In genomic region chr19:54029930-54030490, GRCh38 we compare ENCODE assay signal across 9 cellular contexts. TPM values are rescaled to one million over a fixed set of nuclear protein-coding genes. Genes with fewer than 3 reads are reported as not detected.
DNase-seq lines count a peak whose midpoint lies in the region; ATAC-seq, FAIRE-seq and TF ChIP-seq lines count a peak whose summit lies in the region.
"Had no signal": no experiment of that assay in that cellular context is flagged by ENCODE, and none has a peak within 500 bp of the region (broad histone marks: within the 10 kb centered on the region; RNA-seq: fewer than 3 reads in every experiment).

No MANE protein-coding gene starts in this region.

- TF ChIP-seq CTCF in hepatocyte (IDR thresholded peaks at IDR 0.05; ENCODE audit: poor library complexity): peak; percentile 60

- no peaks in the 10 kb centered on the region for H3K36me3 ChIP-seq in CD8-positive, alpha-beta memory T cell (ENCODE audit: insufficient read depth, low read length)
- H3K36me3 ChIP-seq in SJCRH30: no peaks in the 10 kb centered on the region
- no peaks in the 10 kb centered on the region for H3K36me3 ChIP-seq in hepatocyte (replicated peaks; ENCODE audit: insufficient read depth, low read depth)
- H3K36me3 ChIP-seq in small intestine (ENCODE audit: control insufficient read depth in 2 of 2, insufficient read depth in 2 of 2, low read length in 2 of 2): no peaks in the 10 kb centered on the region

- no peak for FAIRE-seq in small intestine (lab: Jason Lieb, UNC)

- H2AFZ ChIP-seq in hepatocyte: no peak overlapping the region

- no peaks in the 10 kb centered on the region for H3K9me3 ChIP-seq in CD8-positive, alpha-beta memory T cell (ENCODE audit: low read length)
- H3K9me3 ChIP-seq in SJCRH30 (replicated peaks) (no peaks in the 10 kb centered on the region), hepatocyte (ENCODE audit: low read depth) (no peaks in the 10 kb centered on the region), small intestine (ENCODE audit: control insufficient read depth, low read depth) (no peaks in the 10 kb centered on the region)

- no peak overlapping the region for H3K4me3 Mint-ChIP-seq in CD8-positive, alpha-beta memory T cell

- no peaks in the 10 kb centered on the region for H3K79me2 ChIP-seq in hepatocyte

- no peaks in the 10 kb centered on the region for H3K9me3 Mint-ChIP-seq in CD8-positive, alpha-beta memory T cell

- DNase-seq in CD8-positive, alpha-beta memory T cell: peak; percentile 10 to 60 (median 27)
- DNase-seq in HT1080 (ENCODE audit: low read depth): peak; percentile 74
- DNase-seq in SJCRH30: peak; percentile 50 to 81
- DNase-seq in activated naive CD8-positive, alpha-beta T cell treated with anti-CD3 and anti-CD28 coated beads, Interleukin-2, amount 50 U/mL, for 16 hours (ENCODE audit: low read depth, low spot score): peak; percentile 6
- peak; percentile 80 for DNase-seq in hepatocyte (ENCODE audit: low spot score)
- DNase-seq in small intestine: peak; percentile 58
- no peak for DNase-seq in GM19238 (ENCODE audit: insufficient read length, low spot score)

- H3K4me2 ChIP-seq in hepatocyte: no peak overlapping the region

- POLR2A ChIA-PET in CD8-positive, alpha-beta memory T cell (lab: Charles Lee): no interaction called here

- H3K36me3 Mint-ChIP-seq in CD8-positive, alpha-beta memory T cell: peaks cover 0 to 2% (median 0%) of the 10 kb centered on the region in 3 donors

- H3K4me3 ChIP-seq in CD8-positive, alpha-beta memory T cell (ENCODE audit: low read length): no peak overlapping the region
- H3K4me3 ChIP-seq in SJCRH30 (no peak overlapping the region), hepatocyte (no peak overlapping the region), small intestine (ENCODE audit: low read depth in 1 of 2, low read length in 2 of 2) (no peak overlapping the region)

- H4K20me1 ChIP-seq in hepatocyte (ENCODE audit: insufficient read depth, poor library complexity, severe bottlenecking): no peaks in the 10 kb centered on the region

- no peak overlapping the region for H3K27ac Mint-ChIP-seq in CD8-positive, alpha-beta memory T cell

- no peaks in the 10 kb centered on the region for H3K9me2 ChIP-seq in hepatocyte (replicated peaks; ENCODE audit: insufficient read depth)

- WGBS in hepatocyte (ENCODE audit: low lambda C conversion rate, missing lambda C conversion rate): 40% methylated on average over 9 of the region's 9 CpGs
- WGBS in small intestine, 3 donors: 17 to 36% (median 30%) methylated on average over 9 of the region's 9 CpGs

- H3K27ac ChIP-seq in CD8-positive, alpha-beta memory T cell (ENCODE audit: low read depth, low read length): no peak overlapping the region
- H3K27ac ChIP-seq in SJCRH30 (no peak overlapping the region), hepatocyte (no peak overlapping the region), small intestine (ENCODE audit: low read depth in 1 of 2, low read length in 1 of 2) (no peak overlapping the region)

- H3K27me3 ChIP-seq in CD8-positive, alpha-beta memory T cell (ENCODE audit: insufficient read depth, low read length, poor library complexity, severe bottlenecking): no peaks in the 10 kb centered on the region
- no peaks in the 10 kb centered on the region for H3K27me3 ChIP-seq in SJCRH30
- no peaks in the 10 kb centered on the region for H3K27me3 ChIP-seq in hepatocyte
- H3K27me3 ChIP-seq in small intestine (ENCODE audit: control insufficient read depth in 2 of 2, insufficient read depth in 2 of 2, low read length in 2 of 2): no peaks in the 10 kb centered on the region

- ATAC-seq in GM18867 (IDR thresholded peaks at IDR 0.05; ENCODE audit: unreplicated experiment): no peak

- H3K4me1 ChIP-seq in CD8-positive, alpha-beta memory T cell (ENCODE audit: insufficient read depth, low read length): no peaks in the 10 kb centered on the region
- H3K4me1 ChIP-seq in SJCRH30 (no peaks in the 10 kb centered on the region), hepatocyte (ENCODE audit: insufficient read depth) (no peaks in the 10 kb centered on the region), small intestine (ENCODE audit: control insufficient read depth in 2 of 2, insufficient read depth in 1 of 2, low read depth in 1 of 2, low read length in 1 of 2) (no peaks in the 10 kb centered on the region)

- CTCF ChIA-PET in CD8-positive, alpha-beta memory T cell (lab: Charles Lee): interaction anchor here (0.8 to 1.6 kb wide), 7 partner anchors 8 to 237 kb away, joined by 3 to 8 read pairs (median 4); no protein-coding TSS in a partner anchor

- H3K4me1 Mint-ChIP-seq in CD8-positive, alpha-beta memory T cell: peaks cover 0 to 5% (median 0%) of the 10 kb centered on the region in 3 donors

- H3K27me3 Mint-ChIP-seq in CD8-positive, alpha-beta memory T cell: peaks cover 12 to 33% of the 10 kb centered on the region in 2 donors

RNA-seq across cellular contexts. Expression of gene VSTM1, which starts 33.7 kb away (rescaled TPM):
- total RNA-seq in CD8-positive, alpha-beta memory T cell: not detected
- polyA plus RNA-seq in CD8-positive, alpha-beta memory T cell: not detected
- 0.74 and 0.84 TPM in 2 replicates for total RNA-seq in HT1080 (2014; rRNA removed; shearing (Covaris generic))
- polyA plus RNA-seq in HT1080 (2015; cell fraction: cytosol; rRNA removed): not detected in 2 replicates
- not detected in 2 replicates for polyA plus RNA-seq in HT1080 (2015; cell fraction: nucleus; rRNA removed)
- not detected in 2 replicates for total RNA-seq in SJCRH30 (2014; rRNA removed; shearing (Covaris generic))
- total RNA-seq in hepatocyte: not detected in 2 replicates
- polyA plus RNA-seq in hepatocyte (not detected in 2 replicates), small intestine (not detected)

RNA-seq across cellular contexts. Expression of gene CACNG6, which starts 38.6 kb away (rescaled TPM):
- not detected for total RNA-seq in CD8-positive, alpha-beta memory T cell
- polyA plus RNA-seq in CD8-positive, alpha-beta memory T cell: not detected
- total RNA-seq in HT1080 (2014; rRNA removed; shearing (Covaris generic)): 0.23 TPM in 1 of 2 replicates, not detected in the other
- polyA plus RNA-seq in HT1080 (2015; cell fraction: cytosol; rRNA removed): 0.36 and 0.87 TPM in 2 replicates
- polyA plus RNA-seq in HT1080 (2015; cell fraction: nucleus; rRNA removed): 0.41 and 1.1 TPM in 2 replicates
- total RNA-seq in SJCRH30 (2014; rRNA removed; shearing (Covaris generic)): 0.76 and 2.0 TPM in 2 replicates
- 0.23 and 0.32 TPM in 2 replicates for total RNA-seq in hepatocyte
- 0.35 TPM in 1 of 2 replicates, not detected in the other for polyA plus RNA-seq in hepatocyte
- under 1 TPM in 1 of 3 donors, not detected in 2; 0.06 TPM for polyA plus RNA-seq in small intestine

RNA-seq across cellular contexts. Expression of gene TARM1, which starts 51.2 kb away (rescaled TPM):
- not detected for total RNA-seq in CD8-positive, alpha-beta memory T cell
- polyA plus RNA-seq in CD8-positive, alpha-beta memory T cell: not detected
- total RNA-seq in HT1080 (2014; rRNA removed; shearing (Covaris generic)): not detected in 2 replicates
- polyA plus RNA-seq in HT1080 (2015; cell fraction: cytosol; rRNA removed): not detected in 2 replicates
- not detected in 2 replicates for polyA plus RNA-seq in HT1080 (2015; cell fraction: nucleus; rRNA removed)
- not detected in 2 replicates for total RNA-seq in SJCRH30 (2014; rRNA removed; shearing (Covaris generic))
- total RNA-seq in hepatocyte: not detected in 2 replicates
- not detected in 2 replicates for polyA plus RNA-seq in hepatocyte
- polyA plus RNA-seq in small intestine: not detected
- polyA plus RNA-seq: thymus had no signal
